Comparison of ENCODE assay signal across 1 cellular context in the genomic region with DNA sequence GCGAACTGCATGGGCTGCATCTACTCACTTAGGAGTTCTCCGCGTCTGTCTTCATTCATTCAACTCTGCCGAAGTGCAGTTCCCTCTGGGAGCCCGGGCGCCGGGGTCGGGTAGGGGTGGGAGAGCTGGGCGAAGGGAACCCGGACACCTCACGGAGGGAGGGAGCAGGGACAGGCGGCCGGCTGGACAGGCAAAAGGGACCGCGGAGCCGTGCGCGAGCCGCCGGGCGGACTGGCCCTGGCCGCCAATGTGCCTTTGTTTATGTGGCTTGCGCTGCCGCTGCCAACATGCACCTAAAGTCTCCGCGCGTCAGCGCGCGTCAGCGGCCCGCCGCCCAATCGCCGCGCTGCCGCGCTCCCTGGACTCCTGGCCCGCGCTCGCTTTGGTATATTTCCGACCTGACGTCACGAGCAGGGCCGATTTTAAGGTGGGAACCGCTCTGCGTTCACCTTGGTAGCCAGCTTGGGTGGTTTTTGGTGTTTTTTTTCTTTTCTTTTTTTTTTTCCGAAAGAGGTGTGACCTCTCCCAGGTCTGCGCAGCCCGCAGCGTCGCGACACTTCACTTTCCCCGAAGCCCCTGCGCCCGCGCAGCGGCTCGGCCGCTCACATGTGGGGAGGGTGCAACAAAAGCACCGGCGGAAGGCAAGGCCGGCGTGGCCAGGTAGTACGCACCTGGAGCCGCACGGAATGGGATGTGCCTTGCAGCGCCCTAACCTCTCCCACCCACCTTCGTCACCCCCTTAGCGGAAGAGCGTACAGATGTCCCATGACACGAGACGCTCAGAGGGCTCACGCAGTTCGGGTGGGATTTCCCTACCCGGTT.
A peak's percentile ranks its signal among the peaks of the same experiment; 100 is the strongest.
TF ChIP-seq lines count a peak whose summit lies in the region.

Gene NR4A2 (minus strand): TSS at position 270 of the 822 bp plus-strand sequence. CDS start 2,535 bp downstream, outside the sequence.

TF ChIP-seq in HEK293, 187 proteins besides CTCF, POLR2A, EP300 and RAD21 (continued from another document and continues in another):
- TF ChIP-seq HIC1 (tag by site-specific recombination; IDR thresholded peaks at IDR 0.05) (peak; percentile 51; the same call in 1 of the 2 replicates), ZNF394 (tag by site-specific recombination; IDR thresholded peaks at IDR 0.05; ENCODE audit: borderline replicate concordance) (no peak), ZNF521 (tag by site-specific recombination; IDR thresholded peaks at IDR 0.05) (no peak), ZNF548 (tag by site-specific recombination; IDR thresholded peaks at IDR 0.05) (no peak), ZNF518A (tag by site-specific recombination; conservative IDR thresholded peaks at IDR 0.05; ENCODE audit: low read depth) (no peak), ZSCAN30 (tag by site-specific recombination; IDR thresholded peaks at IDR 0.05) (0 out of 2 replicates have a peak, but pooled peaks have one; percentile 10), ZBTB1 (tag by site-specific recombination; IDR thresholded peaks at IDR 0.05) (no peak), ZNF76 (tag by site-specific recombination; IDR thresholded peaks at IDR 0.05; ENCODE audit: borderline replicate concordance, low read depth) (peak; percentile 57; the same call in 1 of the 2 replicates), ZSCAN16 (tag by site-specific recombination; IDR thresholded peaks at IDR 0.05) (no peak), KLF1 (tag by site-specific recombination; IDR thresholded peaks at IDR 0.05) (0 out of 2 replicates have a peak, but pooled peaks have one; percentile 11), PRDM6 (tag by site-specific recombination; IDR thresholded peaks at IDR 0.05) (peak; percentile 54), ZEB2 (tag by site-specific recombination; IDR thresholded peaks at IDR 0.05) (peak; percentile 92), PRDM4 (tag by site-specific recombination; IDR thresholded peaks at IDR 0.05) (peak; percentile 6), ZNF660 (tag by site-specific recombination; IDR thresholded peaks at IDR 0.05) (0 out of 2 replicates have a peak, but pooled peaks have one; percentile 14), AEBP2 (tag by site-specific recombination; IDR thresholded peaks at IDR 0.05; ENCODE audit: borderline replicate concordance) (no peak), WT1 (tag by site-specific recombination; IDR thresholded peaks at IDR 0.05) (peak; percentile 99; the same call in 1 of the 2 replicates), ZNF514 (tag by site-specific recombination; IDR thresholded peaks at IDR 0.05) (no peak), ZNF473 (tag by site-specific recombination; IDR thresholded peaks at IDR 0.05) (no peak), ZNF148 (tag by site-specific recombination; IDR thresholded peaks at IDR 0.05; ENCODE audit: borderline replicate concordance) (no peak), ZNF157 (tag by site-specific recombination; IDR thresholded peaks at IDR 0.05) (no peak), SP2 (tag by site-specific recombination; IDR thresholded peaks at IDR 0.05) (peak; percentile 87), ZNF843 (tag by site-specific recombination; IDR thresholded peaks at IDR 0.05) (peak; percentile 7; the same call in 1 of the 2 replicates)
- TF ChIP-seq, protein P1, sequence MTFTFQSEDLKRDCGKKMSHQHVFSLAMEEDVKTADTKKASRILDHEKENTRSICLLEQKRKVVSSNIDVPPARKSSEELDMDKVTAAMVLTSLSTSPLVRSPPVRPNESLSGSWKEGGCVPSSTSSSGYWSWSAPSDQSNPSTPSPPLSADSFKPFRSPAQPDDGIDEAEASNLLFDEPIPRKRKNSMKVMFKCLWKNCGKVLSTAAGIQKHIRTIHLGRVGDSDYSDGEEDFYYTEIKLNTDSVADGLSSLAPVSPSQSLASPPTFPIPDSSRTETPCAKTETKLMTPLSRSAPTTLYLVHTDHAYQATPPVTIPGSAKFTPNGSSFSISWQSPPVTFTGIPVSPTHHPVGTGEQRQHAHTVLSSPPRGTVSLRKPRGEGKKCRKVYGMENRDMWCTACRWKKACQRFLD (tag by site-specific recombination; IDR thresholded peaks at IDR 0.05): no peak
- TF ChIP-seq, protein P2, sequence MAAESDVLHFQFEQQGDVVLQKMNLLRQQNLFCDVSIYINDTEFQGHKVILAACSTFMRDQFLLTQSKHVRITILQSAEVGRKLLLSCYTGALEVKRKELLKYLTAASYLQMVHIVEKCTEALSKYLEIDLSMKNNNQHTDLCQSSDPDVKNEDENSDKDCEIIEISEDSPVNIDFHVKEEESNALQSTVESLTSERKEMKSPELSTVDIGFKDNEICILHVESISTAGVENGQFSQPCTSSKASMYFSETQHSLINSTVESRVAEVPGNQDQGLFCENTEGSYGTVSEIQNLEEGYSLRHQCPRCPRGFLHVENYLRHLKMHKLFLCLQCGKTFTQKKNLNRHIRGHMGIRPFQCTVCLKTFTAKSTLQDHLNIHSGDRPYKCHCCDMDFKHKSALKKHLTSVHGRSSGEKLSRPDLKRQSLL (tag by site-specific recombination; IDR thresholded peaks at IDR 0.05): no peak
- TF ChIP-seq, protein P3, sequence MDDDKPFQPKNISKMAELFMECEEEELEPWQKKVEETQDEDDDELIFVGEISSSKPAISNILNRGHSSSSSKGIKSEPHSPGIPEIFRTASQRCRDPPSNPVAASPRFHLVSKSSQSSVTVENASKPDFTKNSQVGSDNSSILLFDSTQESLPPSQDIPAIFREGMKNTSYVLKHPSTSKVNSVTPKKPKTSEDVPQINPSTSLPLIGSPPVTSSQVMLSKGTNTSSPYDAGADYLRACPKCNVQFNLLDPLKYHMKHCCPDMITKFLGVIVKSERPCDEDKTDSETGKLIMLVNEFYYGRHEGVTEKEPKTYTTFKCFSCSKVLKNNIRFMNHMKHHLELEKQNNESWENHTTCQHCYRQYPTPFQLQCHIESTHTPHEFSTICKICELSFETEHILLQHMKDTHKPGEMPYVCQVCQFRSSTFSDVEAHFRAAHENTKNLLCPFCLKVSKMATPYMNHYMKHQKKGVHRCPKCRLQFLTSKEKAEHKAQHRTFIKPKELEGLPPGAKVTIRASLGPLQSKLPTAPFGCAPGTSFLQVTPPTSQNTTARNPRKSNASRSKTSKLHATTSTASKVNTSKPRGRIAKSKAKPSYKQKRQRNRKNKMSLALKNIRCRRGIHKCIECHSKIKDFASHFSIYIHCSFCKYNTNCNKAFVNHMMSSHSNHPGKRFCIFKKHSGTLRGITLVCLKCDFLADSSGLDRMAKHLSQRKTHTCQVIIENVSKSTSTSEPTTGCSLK (tag by site-specific recombination; IDR thresholded peaks at IDR 0.05): no peak
- TF ChIP-seq, protein P4, sequence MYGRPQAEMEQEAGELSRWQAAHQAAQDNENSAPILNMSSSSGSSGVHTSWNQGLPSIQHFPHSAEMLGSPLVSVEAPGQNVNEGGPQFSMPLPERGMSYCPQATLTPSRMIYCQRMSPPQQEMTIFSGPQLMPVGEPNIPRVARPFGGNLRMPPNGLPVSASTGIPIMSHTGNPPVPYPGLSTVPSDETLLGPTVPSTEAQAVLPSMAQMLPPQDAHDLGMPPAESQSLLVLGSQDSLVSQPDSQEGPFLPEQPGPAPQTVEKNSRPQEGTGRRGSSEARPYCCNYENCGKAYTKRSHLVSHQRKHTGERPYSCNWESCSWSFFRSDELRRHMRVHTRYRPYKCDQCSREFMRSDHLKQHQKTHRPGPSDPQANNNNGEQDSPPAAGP (tag by site-specific recombination; IDR thresholded peaks at IDR 0.05): peak; percentile 68; the same call in 1 of the 2 replicates
